Comparison of ENCODE assay signal across 8 cellular contexts in genomic region chr13:49314344-49314882, GRCh38.
DNase-seq lines count a peak whose midpoint lies in the region; ATAC-seq and TF ChIP-seq lines count a peak whose summit lies in the region.

No MANE protein-coding gene starts in this region.

- H3K27ac ChIP-seq in brain microvascular endothelial cell: peak overlapping the region; percentile 95
- peak overlapping the region; percentile 8 for H3K27ac ChIP-seq in layer of hippocampus (ENCODE audit: low read depth, low read length)
- H3K27ac ChIP-seq in suprapubic skin: peak overlapping the region; percentile 75

- no peaks in the 10 kb centered on the region for H3K27me3 Mint-ChIP-seq in activated CD4-positive, alpha-beta memory T cell treated with anti-CD3 and anti-CD28 coated beads, Interleukin-2, amount 10 ng/mL, durations not matched to agents 7 days and 5 days

- ATAC-seq in HG03196 (IDR thresholded peaks at IDR 0.05; ENCODE audit: unreplicated experiment): no peak

- H3K9me3 Mint-ChIP-seq in activated CD4-positive, alpha-beta memory T cell treated with anti-CD3 and anti-CD28 coated beads, Interleukin-2, amount 10 ng/mL, durations not matched to agents 7 days and 5 days: no peaks in the 10 kb centered on the region

- CTCF ChIA-PET in activated CD4-positive, alpha-beta memory T cell treated with anti-CD3 and anti-CD28 coated beads, Interleukin-2, amount 10 ng/mL, durations not matched to agents 7 days and 5 days (lab: Charles Lee): interaction anchor here (1.5 kb wide), 1 partner anchor 14 kb away, joined by 3 read pairs; no protein-coding TSS in a partner anchor

- H3K27me3 ChIP-seq in brain microvascular endothelial cell (replicated peaks): no peaks in the 10 kb centered on the region
- H3K27me3 ChIP-seq in layer of hippocampus (ENCODE audit: control insufficient read depth, insufficient read depth, low read length): no peaks in the 10 kb centered on the region
- no peaks in the 10 kb centered on the region for H3K27me3 ChIP-seq in suprapubic skin

- in situ Hi-C loops in brain microvascular endothelial cell (cut with HindIII; ENCODE audit: low pct_ligation_motif_present, low sequenced_read_pairs): no loop called here

- H3K4me3 ChIP-seq in brain microvascular endothelial cell (ENCODE audit: low read depth, low read length): no peak overlapping the region
- no peak overlapping the region for H3K4me3 ChIP-seq in suprapubic skin

- TF ChIP-seq CTCF in brain microvascular endothelial cell (IDR thresholded peaks at IDR 0.05; ENCODE audit: low read depth, low read length, missing control alignments) (no peak), suprapubic skin (IDR thresholded peaks at IDR 0.05) (no peak)

- peaks cover 13% of the 10 kb centered on the region for H3K4me1 Mint-ChIP-seq in activated CD4-positive, alpha-beta memory T cell treated with anti-CD3 and anti-CD28 coated beads, Interleukin-2, amount 10 ng/mL, durations not matched to agents 7 days and 5 days

- TF ChIP-seq POLR2A in suprapubic skin (IDR thresholded peaks at IDR 0.05): no peak

- peaks cover 21% of the 10 kb centered on the region for H3K4me1 ChIP-seq in suprapubic skin

- DNase-seq in H4 (ENCODE audit: low spot score) (peak; percentile 12), brain microvascular endothelial cell (no peak), suprapubic skin (ENCODE audit: low spot score in 2 of 2) (no peak), SW 1271 (lab: John Stamatoyannopoulos, UW) (no peak), amygdala (lab: John Stamatoyannopoulos, UW) (no peak)
- no peak for DNase-seq in activated CD4-positive, alpha-beta memory T cell treated with anti-CD3 and anti-CD28 coated beads, Interleukin-2, amount 10 ng/mL, durations not matched to agents 7 days and 5 days

- H3K36me3 Mint-ChIP-seq in activated CD4-positive, alpha-beta memory T cell treated with anti-CD3 and anti-CD28 coated beads, Interleukin-2, amount 10 ng/mL, durations not matched to agents 7 days and 5 days (ENCODE audit: low read depth): no peaks in the 10 kb centered on the region

- POLR2A ChIA-PET in activated CD4-positive, alpha-beta memory T cell treated with anti-CD3 and anti-CD28 coated beads, Interleukin-2, amount 10 ng/mL, durations not matched to agents 7 days and 5 days (lab: Charles Lee): no interaction called here

- WGBS in suprapubic skin: 52% methylated on average over 6 of the region's 6 CpGs

- no peak for TF ChIP-seq EP300 in suprapubic skin (IDR thresholded peaks at IDR 0.05)

- no peaks in the 10 kb centered on the region for H3K9me3 ChIP-seq in suprapubic skin

- H3K36me3 ChIP-seq in brain microvascular endothelial cell (replicated peaks) (no peaks in the 10 kb centered on the region), suprapubic skin (peaks cover 4% of the 10 kb centered on the region)

- H3K27ac Mint-ChIP-seq in activated CD4-positive, alpha-beta memory T cell treated with anti-CD3 and anti-CD28 coated beads, Interleukin-2, amount 10 ng/mL, durations not matched to agents 7 days and 5 days: no peak overlapping the region

- H3K4me3 Mint-ChIP-seq in activated CD4-positive, alpha-beta memory T cell treated with anti-CD3 and anti-CD28 coated beads, Interleukin-2, amount 10 ng/mL, durations not matched to agents 7 days and 5 days: no peak overlapping the region

Comparison
In these comparisons a context has a peak if more than half of its experiments do, and no peak if none do; other contexts are left out.
1. H3K27ac ChIP-seq: peak in every context shown above with its lines; median percentile 95 in brain microvascular endothelial cell; 75 in suprapubic skin; 8 in layer of hippocampus.